Comparison of ENCODE assay signal across 1 cellular context in the genomic region with DNA sequence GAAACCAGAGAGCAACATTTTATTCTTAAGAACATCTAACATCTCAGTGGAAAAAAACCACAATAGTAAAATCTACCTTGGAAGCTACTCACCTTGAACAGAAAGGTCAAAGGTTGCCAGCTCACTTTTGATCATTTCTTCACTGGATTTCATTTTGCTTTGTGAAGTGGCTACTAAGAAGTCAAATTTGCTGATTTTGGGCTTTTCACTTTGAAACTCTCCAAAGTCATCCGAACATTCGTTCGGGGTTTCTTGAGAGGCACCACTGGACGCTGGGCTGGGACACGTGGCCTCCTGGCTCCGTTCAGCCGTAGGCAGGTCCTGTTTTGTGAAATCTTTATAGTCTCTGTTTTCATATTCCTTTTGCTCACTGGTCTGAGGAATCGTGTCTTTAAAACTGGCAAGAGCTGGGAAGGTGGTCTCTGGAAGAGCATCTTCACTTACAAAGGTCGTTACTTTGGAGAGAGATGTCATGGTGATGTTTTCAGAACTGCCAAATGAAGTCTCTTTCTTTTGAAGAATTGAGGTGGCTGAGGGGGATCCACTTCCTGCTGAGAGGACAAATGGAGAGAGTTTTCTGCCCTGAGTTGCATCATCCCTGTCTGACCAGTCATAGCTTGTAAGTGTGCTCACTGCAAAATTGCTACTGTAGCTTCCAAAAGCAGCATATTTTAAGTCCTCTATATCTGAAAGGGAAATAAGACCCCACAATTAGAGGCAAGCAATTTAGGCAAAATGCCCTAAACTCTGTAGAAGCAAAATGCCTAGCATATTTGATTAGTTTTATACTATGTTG.
TF ChIP-seq lines count a peak whose summit lies in the region.

No MANE protein-coding gene starts in this region.

TF ChIP-seq in SK-N-SH, 30 proteins besides CTCF, POLR2A, EP300 and RAD21 (continued from another document):
- TF ChIP-seq ZBTB33 (IDR thresholded peaks at IDR 0.05; ENCODE audit: borderline replicate concordance, low read depth) (no peak), FOSL2 (IDR thresholded peaks at IDR 0.05; ENCODE audit: borderline replicate concordance, low read depth) (no peak), FOXM1 (IDR thresholded peaks at IDR 0.05; ENCODE audit: low read depth) (no peak), TAF1 (IDR thresholded peaks at IDR 0.05; ENCODE audit: borderline replicate concordance, low read depth, low read length) (no peak), MEF2A (IDR thresholded peaks at IDR 0.05; ENCODE audit: borderline replicate concordance, low read depth) (no peak), IRF3 (IDR thresholded peaks at IDR 0.05; ENCODE audit: low read depth, low read length) (no peak), USF1 (IDR thresholded peaks at IDR 0.05; ENCODE audit: borderline replicate concordance, low read depth) (no peak), NRF1 (IDR thresholded peaks at IDR 0.05; ENCODE audit: low read depth, low read length) (no peak), REST (IDR thresholded peaks at IDR 0.05; ENCODE audit: low read depth, low read length) (no peak), GABPA (IDR thresholded peaks at IDR 0.05; ENCODE audit: low read depth) (no peak), MXI1 (IDR thresholded peaks at IDR 0.05; ENCODE audit: low read depth, low read length) (no peak), YY1 (IDR thresholded peaks at IDR 0.05; ENCODE audit: low read depth) (no peak), ELF1 (IDR thresholded peaks at IDR 0.05) (no peak), TEAD4 (IDR thresholded peaks at IDR 0.05; ENCODE audit: borderline replicate concordance, insufficient read depth) (no peak), EZH2phosphoT487 (IDR thresholded peaks at IDR 0.05; ENCODE audit: borderline replicate concordance, low read depth) (no peak), JUND (IDR thresholded peaks at IDR 0.05) (no peak), CHD2 (IDR thresholded peaks at IDR 0.05; ENCODE audit: low read length, partially characterized antibody) (no peak)
- TF ChIP-seq, protein P1, sequence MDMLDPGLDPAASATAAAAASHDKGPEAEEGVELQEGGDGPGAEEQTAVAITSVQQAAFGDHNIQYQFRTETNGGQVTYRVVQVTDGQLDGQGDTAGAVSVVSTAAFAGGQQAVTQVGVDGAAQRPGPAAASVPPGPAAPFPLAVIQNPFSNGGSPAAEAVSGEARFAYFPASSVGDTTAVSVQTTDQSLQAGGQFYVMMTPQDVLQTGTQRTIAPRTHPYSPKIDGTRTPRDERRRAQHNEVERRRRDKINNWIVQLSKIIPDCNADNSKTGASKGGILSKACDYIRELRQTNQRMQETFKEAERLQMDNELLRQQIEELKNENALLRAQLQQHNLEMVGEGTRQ (IDR thresholded peaks at IDR 0.05; ENCODE audit: borderline replicate concordance, low read depth, low read length) = no peak
